35 cellular contexts compared by ENCODE assay signal in genomic region chr6:135983720-135984343, GRCh38.
"Had no signal": no experiment of that assay in that cellular context is flagged by ENCODE, and none has a peak within 500 bp of the region (broad histone marks: within the 10 kb centered on the region; RNA-seq: fewer than 3 reads in every experiment).

No MANE protein-coding gene starts in this region.

- H3K9ac ChIP-seq: parathyroid adenoma had no signal

- H3K4me2 ChIP-seq: smooth muscle cell had no signal

- ATAC-seq: activated CD4-positive, CD25-positive, alpha-beta regulatory T cell treated with anti-CD3 and anti-CD28 coated beads, Interleukin-2, amount 50 U/mL, for 24 hours; activated naive CD8-positive, alpha-beta T cell treated with anti-CD3 and anti-CD28 coated beads, Interleukin-2, amount 50 U/mL, for 24 hours; activated T-helper 17 cell treated with anti-CD3 and anti-CD28 coated beads, Interleukin-2, amount 50 U/mL, for 72 hours; left colon; naive thymus-derived CD4-positive, alpha-beta T cell; psoas muscle; stimulated activated memory B cell treated with anti-CD40 and anti-IgM and Interleukin-4, amounts not matched to agents 10 μg/mL and 1 μg/mL and 100 μg/mL, for 72 hours; stimulated activated naive CD8-positive, alpha-beta T cell treated with anti-CD3 and anti-CD28 coated beads, Interleukin-15, amount 100 ng/mL, for 72 hours had no signal

- H3K27me3 ChIP-seq: brain microvascular endothelial cell, esophagus muscularis mucosa, uterus had no signal

- H3K27ac Mint-ChIP-seq: activated CD4-positive, alpha-beta memory T cell treated with anti-CD3 and anti-CD28 coated beads, Interleukin-2, amount 10 ng/mL, durations not matched to agents 7 days and 5 days; activated CD4-positive, alpha-beta T cell treated with anti-CD3 and anti-CD28 coated beads, Interleukin-2, amount 10 ng/mL, durations not matched to agents 24 days and 14 days; activated naive CD4-positive, alpha-beta T cell treated with anti-CD3 and anti-CD28 coated beads, Interleukin-2, amount 50 U/mL, for 24 hours; activated naive CD8-positive, alpha-beta T cell treated with anti-CD3 and anti-CD28 coated beads, Interleukin-2, amount 50 U/mL, for 24 hours; activated T-cell treated with anti-CD3 and anti-CD28 coated beads, Interleukin-2, amount 50 U/mL, for 24 hours; activated T-helper 17 cell treated with anti-CD3 and anti-CD28 coated beads, Interleukin-2, amount 50 U/mL, for 72 hours; endodermal cell; immature natural killer cell; mesothelial cell of epicardium; naive thymus-derived CD4-positive, alpha-beta T cell; stimulated activated memory B cell treated with anti-CD40 and anti-IgM and Interleukin-4, amounts not matched to agents 10 μg/mL and 1 μg/mL and 100 μg/mL, for 72 hours; stimulated activated naive CD8-positive, alpha-beta T cell treated with anti-CD3 and anti-CD28 coated beads, Interleukin-15, amount 100 ng/mL, for 72 hours; type B pancreatic cell had no signal

- H3K4me1 Mint-ChIP-seq: activated CD4-positive, alpha-beta memory T cell treated with anti-CD3 and anti-CD28 coated beads, Interleukin-2, amount 10 ng/mL, durations not matched to agents 7 days and 5 days; activated naive CD4-positive, alpha-beta T cell treated with anti-CD3 and anti-CD28 coated beads, Interleukin-2, amount 50 U/mL, for 24 hours; activated naive CD8-positive, alpha-beta T cell treated with anti-CD3 and anti-CD28 coated beads, Interleukin-2, amount 50 U/mL, for 24 hours; activated T-helper 17 cell treated with anti-CD3 and anti-CD28 coated beads, Interleukin-2, amount 50 U/mL, for 72 hours; immature natural killer cell; naive thymus-derived CD4-positive, alpha-beta T cell; stimulated activated memory B cell treated with anti-CD40 and anti-IgM and Interleukin-4, amounts not matched to agents 10 μg/mL and 1 μg/mL and 100 μg/mL, for 72 hours; stimulated activated naive CD8-positive, alpha-beta T cell treated with anti-CD3 and anti-CD28 coated beads, Interleukin-15, amount 100 ng/mL, for 72 hours had no signal

- H3K79me2 ChIP-seq: parathyroid adenoma had no signal

- H3K4me1 ChIP-seq: esophagus muscularis mucosa, parathyroid adenoma, psoas muscle, uterus had no signal

- FAIRE-seq: kidney, TTC549 had no signal

- DNase-seq: activated CD4-positive, alpha-beta memory T cell treated with anti-CD3 and anti-CD28 coated beads, Interleukin-2, amount 10 ng/mL, durations not matched to agents 7 days and 5 days; activated CD4-positive, alpha-beta T cell treated with anti-CD3 and anti-CD28 coated beads, Interleukin-2, amount 10 ng/mL, durations not matched to agents 24 days and 14 days; activated CD8-positive, alpha-beta memory T cell treated with anti-CD3 and anti-CD28 coated beads, Interleukin-2, amount 50 U/mL, for 48 hours; activated naive CD8-positive, alpha-beta T cell treated with anti-CD3 and anti-CD28 coated beads, Interleukin-2, amount 50 U/mL, for 24 hours; activated T-cell treated with anti-CD3 and anti-CD28 coated beads, Interleukin-2, amount 50 U/mL, for 24 hours; anterior cingulate cortex; brain microvascular endothelial cell; caudate nucleus; endodermal cell; foreskin fibroblast; head of caudate nucleus; hippocampal formation; immature natural killer cell; kidney; left colon; mammary epithelial cell; naive thymus-derived CD4-positive, alpha-beta T cell; psoas muscle; stimulated activated CD4-positive, alpha-beta T cell treated with anti-CD3 and anti-CD28 coated beads, Interleukin-1b, Interleukin-23, amount 100 ng/mL, for 48 hours; stimulated activated CD4-positive, alpha-beta T cell treated with anti-CD3 and anti-CD28 coated beads, Interleukin-4, amount 100 ng/mL, for 4 hours; stimulated activated CD8-positive, alpha-beta memory T cell treated with anti-CD3 and anti-CD28 coated beads, Interleukin-4, amount 100 ng/mL, for 48 hours; stimulated activated naive CD8-positive, alpha-beta T cell treated with anti-CD3 and anti-CD28 coated beads, Interleukin-15, amount 100 ng/mL, for 72 hours; substantia nigra; uterus; WERI-Rb-1 had no signal

- H2AFZ ChIP-seq: parathyroid adenoma had no signal

- H3K27ac ChIP-seq: brain microvascular endothelial cell, esophagus muscularis mucosa, parathyroid adenoma, psoas muscle, uterus, WERI-Rb-1 had no signal

- H3K9me3 Mint-ChIP-seq: activated CD4-positive, alpha-beta memory T cell treated with anti-CD3 and anti-CD28 coated beads, Interleukin-2, amount 10 ng/mL, durations not matched to agents 7 days and 5 days; activated naive CD4-positive, alpha-beta T cell treated with anti-CD3 and anti-CD28 coated beads, Interleukin-2, amount 50 U/mL, for 24 hours; activated T-cell treated with anti-CD3 and anti-CD28 coated beads, Interleukin-2, amount 50 U/mL, for 24 hours; activated T-helper 17 cell treated with anti-CD3 and anti-CD28 coated beads, Interleukin-2, amount 50 U/mL, for 72 hours; stimulated activated memory B cell treated with anti-CD40 and anti-IgM and Interleukin-4, amounts not matched to agents 10 μg/mL and 1 μg/mL and 100 μg/mL, for 72 hours; stimulated activated naive CD8-positive, alpha-beta T cell treated with anti-CD3 and anti-CD28 coated beads, Interleukin-15, amount 100 ng/mL, for 72 hours; type B pancreatic cell had no signal

- H3K4me3 ChIP-seq: esophagus muscularis mucosa, psoas muscle, smooth muscle cell, uterus had no signal

- H3K36me3 ChIP-seq: brain microvascular endothelial cell, esophagus muscularis mucosa, uterus, WERI-Rb-1 had no signal

- H3K4me3 Mint-ChIP-seq: activated CD4-positive, alpha-beta memory T cell treated with anti-CD3 and anti-CD28 coated beads, Interleukin-2, amount 10 ng/mL, durations not matched to agents 7 days and 5 days; activated CD4-positive, alpha-beta T cell treated with anti-CD3 and anti-CD28 coated beads, Interleukin-2, amount 10 ng/mL, durations not matched to agents 24 days and 14 days; activated naive CD4-positive, alpha-beta T cell treated with anti-CD3 and anti-CD28 coated beads, Interleukin-2, amount 50 U/mL, for 24 hours; activated naive CD8-positive, alpha-beta T cell treated with anti-CD3 and anti-CD28 coated beads, Interleukin-2, amount 50 U/mL, for 24 hours; activated T-cell treated with anti-CD3 and anti-CD28 coated beads, Interleukin-2, amount 50 U/mL, for 24 hours; activated T-helper 17 cell treated with anti-CD3 and anti-CD28 coated beads, Interleukin-2, amount 50 U/mL, for 72 hours; endodermal cell; immature natural killer cell; mesothelial cell of epicardium; naive thymus-derived CD4-positive, alpha-beta T cell; stimulated activated memory B cell treated with anti-CD40 and anti-IgM and Interleukin-4, amounts not matched to agents 10 μg/mL and 1 μg/mL and 100 μg/mL, for 72 hours; stimulated activated naive CD8-positive, alpha-beta T cell treated with anti-CD3 and anti-CD28 coated beads, Interleukin-15, amount 100 ng/mL, for 72 hours; type B pancreatic cell had no signal

- H3K36me3 Mint-ChIP-seq: activated naive CD4-positive, alpha-beta T cell treated with anti-CD3 and anti-CD28 coated beads, Interleukin-2, amount 50 U/mL, for 24 hours; immature natural killer cell; stimulated activated memory B cell treated with anti-CD40 and anti-IgM and Interleukin-4, amounts not matched to agents 10 μg/mL and 1 μg/mL and 100 μg/mL, for 72 hours; type B pancreatic cell had no signal

- H3K9me3 ChIP-seq: esophagus muscularis mucosa, psoas muscle, uterus had no signal

- H3K27me3 Mint-ChIP-seq: activated naive CD4-positive, alpha-beta T cell treated with anti-CD3 and anti-CD28 coated beads, Interleukin-2, amount 50 U/mL, for 24 hours; stimulated activated memory B cell treated with anti-CD40 and anti-IgM and Interleukin-4, amounts not matched to agents 10 μg/mL and 1 μg/mL and 100 μg/mL, for 72 hours; stimulated activated naive CD8-positive, alpha-beta T cell treated with anti-CD3 and anti-CD28 coated beads, Interleukin-15, amount 100 ng/mL, for 72 hours; type B pancreatic cell had no signal
